Comparison of ENCODE assay signal across 1 cellular context in the genomic region with DNA sequence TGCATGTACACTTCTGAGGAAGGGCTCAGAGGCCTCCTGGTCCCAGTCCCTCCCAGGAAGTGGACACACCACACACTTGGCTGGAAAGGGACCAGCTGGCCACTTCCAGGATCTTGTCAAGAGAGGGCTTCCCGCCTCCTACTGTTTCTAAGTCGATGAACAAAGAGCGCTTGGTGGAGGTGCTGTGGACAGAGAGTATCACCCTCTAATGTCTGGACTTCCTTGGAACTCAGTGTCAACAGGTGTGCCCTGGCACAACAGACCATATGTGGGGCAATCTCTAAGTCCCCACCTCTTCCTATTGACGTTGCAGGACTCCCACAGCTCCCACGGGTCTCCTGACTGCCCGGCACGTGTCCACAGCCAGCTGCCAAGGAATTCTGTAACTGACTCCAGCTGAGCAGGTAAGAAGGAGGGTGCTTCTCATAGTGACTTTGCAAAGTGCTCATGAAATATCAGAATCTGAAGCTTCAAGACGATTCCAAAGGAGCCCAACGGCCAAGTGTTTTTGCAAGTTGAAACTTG.
TF ChIP-seq lines count a peak whose summit lies in the region.

No MANE protein-coding gene starts in this region.

TF ChIP-seq in liver, 16 proteins besides CTCF, POLR2A, EP300 and RAD21 (continued from another document):
- TF ChIP-seq, protein P1, sequence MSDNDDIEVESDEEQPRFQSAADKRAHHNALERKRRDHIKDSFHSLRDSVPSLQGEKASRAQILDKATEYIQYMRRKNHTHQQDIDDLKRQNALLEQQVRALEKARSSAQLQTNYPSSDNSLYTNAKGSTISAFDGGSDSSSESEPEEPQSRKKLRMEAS (IDR thresholded peaks at IDR 0.05), result peak; percentile 97
- peak in 1 of 2 donors; percentile 85 for TF ChIP-seq EGR1 (IDR thresholded peaks at IDR 0.05; ENCODE audit: low read depth in 2 of 2)
- no peak for TF ChIP-seq NR2F2 (IDR thresholded peaks at IDR 0.05)
- TF ChIP-seq, protein P2, sequence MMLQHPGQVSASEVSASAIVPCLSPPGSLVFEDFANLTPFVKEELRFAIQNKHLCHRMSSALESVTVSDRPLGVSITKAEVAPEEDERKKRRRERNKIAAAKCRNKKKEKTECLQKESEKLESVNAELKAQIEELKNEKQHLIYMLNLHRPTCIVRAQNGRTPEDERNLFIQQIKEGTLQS (IDR thresholded peaks at IDR 0.05), result no peak
- peak; percentile 62 for TF ChIP-seq YY1 (IDR thresholded peaks at IDR 0.05)
- TF ChIP-seq, protein P3, sequence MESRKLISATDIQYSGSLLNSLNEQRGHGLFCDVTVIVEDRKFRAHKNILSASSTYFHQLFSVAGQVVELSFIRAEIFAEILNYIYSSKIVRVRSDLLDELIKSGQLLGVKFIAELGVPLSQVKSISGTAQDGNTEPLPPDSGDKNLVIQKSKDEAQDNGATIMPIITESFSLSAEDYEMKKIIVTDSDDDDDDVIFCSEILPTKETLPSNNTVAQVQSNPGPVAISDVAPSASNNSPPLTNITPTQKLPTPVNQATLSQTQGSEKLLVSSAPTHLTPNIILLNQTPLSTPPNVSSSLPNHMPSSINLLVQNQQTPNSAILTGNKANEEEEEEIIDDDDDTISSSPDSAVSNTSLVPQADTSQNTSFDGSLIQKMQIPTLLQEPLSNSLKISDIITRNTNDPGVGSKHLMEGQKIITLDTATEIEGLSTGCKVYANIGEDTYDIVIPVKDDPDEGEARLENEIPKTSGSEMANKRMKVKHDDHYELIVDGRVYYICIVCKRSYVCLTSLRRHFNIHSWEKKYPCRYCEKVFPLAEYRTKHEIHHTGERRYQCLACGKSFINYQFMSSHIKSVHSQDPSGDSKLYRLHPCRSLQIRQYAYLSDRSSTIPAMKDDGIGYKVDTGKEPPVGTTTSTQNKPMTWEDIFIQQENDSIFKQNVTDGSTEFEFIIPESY (IDR thresholded peaks at IDR 0.05), result peak; percentile 58
- TF ChIP-seq, protein P4, sequence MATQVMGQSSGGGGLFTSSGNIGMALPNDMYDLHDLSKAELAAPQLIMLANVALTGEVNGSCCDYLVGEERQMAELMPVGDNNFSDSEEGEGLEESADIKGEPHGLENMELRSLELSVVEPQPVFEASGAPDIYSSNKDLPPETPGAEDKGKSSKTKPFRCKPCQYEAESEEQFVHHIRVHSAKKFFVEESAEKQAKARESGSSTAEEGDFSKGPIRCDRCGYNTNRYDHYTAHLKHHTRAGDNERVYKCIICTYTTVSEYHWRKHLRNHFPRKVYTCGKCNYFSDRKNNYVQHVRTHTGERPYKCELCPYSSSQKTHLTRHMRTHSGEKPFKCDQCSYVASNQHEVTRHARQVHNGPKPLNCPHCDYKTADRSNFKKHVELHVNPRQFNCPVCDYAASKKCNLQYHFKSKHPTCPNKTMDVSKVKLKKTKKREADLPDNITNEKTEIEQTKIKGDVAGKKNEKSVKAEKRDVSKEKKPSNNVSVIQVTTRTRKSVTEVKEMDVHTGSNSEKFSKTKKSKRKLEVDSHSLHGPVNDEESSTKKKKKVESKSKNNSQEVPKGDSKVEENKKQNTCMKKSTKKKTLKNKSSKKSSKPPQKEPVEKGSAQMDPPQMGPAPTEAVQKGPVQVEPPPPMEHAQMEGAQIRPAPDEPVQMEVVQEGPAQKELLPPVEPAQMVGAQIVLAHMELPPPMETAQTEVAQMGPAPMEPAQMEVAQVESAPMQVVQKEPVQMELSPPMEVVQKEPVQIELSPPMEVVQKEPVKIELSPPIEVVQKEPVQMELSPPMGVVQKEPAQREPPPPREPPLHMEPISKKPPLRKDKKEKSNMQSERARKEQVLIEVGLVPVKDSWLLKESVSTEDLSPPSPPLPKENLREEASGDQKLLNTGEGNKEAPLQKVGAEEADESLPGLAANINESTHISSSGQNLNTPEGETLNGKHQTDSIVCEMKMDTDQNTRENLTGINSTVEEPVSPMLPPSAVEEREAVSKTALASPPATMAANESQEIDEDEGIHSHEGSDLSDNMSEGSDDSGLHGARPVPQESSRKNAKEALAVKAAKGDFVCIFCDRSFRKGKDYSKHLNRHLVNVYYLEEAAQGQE (IDR thresholded peaks at IDR 0.05), result peak; percentile 70
- TF ChIP-seq RXRA (IDR thresholded peaks at IDR 0.05), result peak; percentile 61 to 91
